9 cellular contexts compared by ENCODE assay signal in the genomic region with DNA sequence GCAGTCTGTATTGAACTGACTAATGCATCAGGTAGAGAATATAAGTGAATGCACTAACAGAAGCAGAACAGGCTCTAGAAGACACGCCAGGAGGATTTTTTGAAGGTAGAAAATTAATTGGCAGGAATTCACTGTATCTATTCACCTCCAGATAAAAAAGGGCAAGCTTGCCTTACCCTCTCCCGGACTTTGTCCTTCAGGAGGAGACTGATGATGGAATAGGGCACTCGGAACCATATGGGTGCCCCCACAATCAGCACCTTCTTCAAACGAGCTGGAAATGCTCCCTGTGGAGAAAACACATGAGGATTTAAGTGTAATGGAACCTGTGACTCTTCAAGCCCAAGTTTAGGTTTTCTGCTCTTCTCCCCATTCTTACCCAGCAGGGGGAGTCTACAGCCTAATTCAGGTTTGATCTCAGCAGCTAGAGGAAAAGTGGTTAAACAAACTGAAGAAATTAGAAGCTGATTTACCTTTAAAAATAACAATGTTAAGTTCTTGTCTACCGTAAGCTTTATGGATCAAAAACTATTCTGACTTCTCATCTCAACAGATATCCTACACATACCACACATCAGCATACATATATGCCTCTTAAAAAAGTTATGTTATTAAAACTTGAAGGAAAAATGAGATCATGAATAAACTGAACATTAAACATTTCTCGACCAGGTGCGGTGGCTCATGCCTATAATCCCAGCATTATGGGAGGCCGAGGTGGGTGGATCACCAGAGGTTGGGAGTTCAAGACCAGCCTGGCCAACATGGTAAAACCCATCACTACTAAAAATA. TPM values are rescaled to one million over a fixed set of nuclear protein-coding genes. Genes with fewer than 3 reads are reported as not detected.
DNase-seq lines count a peak whose midpoint lies in the region; ATAC-seq and TF ChIP-seq lines count a peak whose summit lies in the region.
"Had no signal": no experiment of that assay in that cellular context is flagged by ENCODE, and none has a peak within 500 bp of the region (broad histone marks: within the 10 kb centered on the region; RNA-seq: fewer than 3 reads in every experiment).

No MANE protein-coding gene starts in this region.

- no peak overlapping the region for H3K27ac ChIP-seq in neural progenitor cell

- TF ChIP-seq CTCF in GM06990 (IDR thresholded peaks at IDR 0.05; ENCODE audit: insufficient read depth, low read length, poor library complexity, severe bottlenecking) (peak; percentile 59), neural progenitor cell (IDR thresholded peaks at IDR 0.05) (peak; percentile 43)

- H3K9me3 Mint-ChIP-seq in neural progenitor cell, result peaks cover 3% of the 10 kb centered on the region
- H3K9me3 Mint-ChIP-seq: memory B cell had no signal

- no peak for ATAC-seq in HG02840 (IDR thresholded peaks at IDR 0.05; ENCODE audit: low FRiP score, unreplicated experiment)
- no peak for ATAC-seq in HG03108 (IDR thresholded peaks at IDR 0.05; ENCODE audit: unreplicated experiment)
- no peak for ATAC-seq in GM21576 (IDR thresholded peaks at IDR 0.05; ENCODE audit: unreplicated experiment)

- H3K27me3 Mint-ChIP-seq in neural progenitor cell (ENCODE audit: insufficient read depth, low read depth), result peaks cover 4% of the 10 kb centered on the region
- H3K27me3 Mint-ChIP-seq: memory B cell had no signal

- H3K4me3 ChIP-seq in GM06990 (replicated peaks; ENCODE audit: low read depth, low read length) (no peak overlapping the region), neural progenitor cell (no peak overlapping the region)

- H3K4me1 Mint-ChIP-seq in neural progenitor cell, result no peaks in the 10 kb centered on the region
- H3K4me1 Mint-ChIP-seq: memory B cell had no signal

- H3K27me3 ChIP-seq in GM06990 (replicated peaks; ENCODE audit: control insufficient read depth, insufficient read depth, low read length) (no peaks in the 10 kb centered on the region), neural progenitor cell (no peaks in the 10 kb centered on the region)

- no peaks in the 10 kb centered on the region for H3K4me1 ChIP-seq in neural progenitor cell

- H3K9ac ChIP-seq in neural progenitor cell, result no peak overlapping the region

- DNase-seq in AG08396 (ENCODE audit: low spot score) (peak; percentile 53), GM06990 (ENCODE audit: extremely low read depth, insufficient read length) (peak; percentile 9), OCI-M1 (lab: John Stamatoyannopoulos, UW) (peak; percentile 56), dermis microvascular lymphatic vessel endothelial cell (ENCODE audit: low read depth in 2 of 2) (peak; percentile 45 to 63), neural progenitor cell (ENCODE audit: low spot score) (no peak)

- no peaks in the 10 kb centered on the region for H4K20me1 ChIP-seq in neural progenitor cell (ENCODE audit: low read depth)

- peaks cover 9% of the 10 kb centered on the region for H3K36me3 ChIP-seq in GM06990 (ENCODE audit: control insufficient read depth, insufficient read depth, low read length)
- no peaks in the 10 kb centered on the region for H3K36me3 ChIP-seq in neural progenitor cell

- no peak overlapping the region for H2AFZ ChIP-seq in neural progenitor cell (replicated peaks)

- no peaks in the 10 kb centered on the region for H3K9me3 ChIP-seq in neural progenitor cell (ENCODE audit: low read depth)

- H3F3A ChIP-seq in neural progenitor cell (ENCODE audit: low read depth), result no peaks in the 10 kb centered on the region

- H3K27ac Mint-ChIP-seq in neural progenitor cell, result no peak overlapping the region
- H3K27ac Mint-ChIP-seq: memory B cell had no signal

- H3K79me2 ChIP-seq in neural progenitor cell (ENCODE audit: low read depth), result no peaks in the 10 kb centered on the region

- H3K4me2 ChIP-seq in neural progenitor cell, result no peak overlapping the region

- H3K36me3 Mint-ChIP-seq in neural progenitor cell, result peaks cover 23% of the 10 kb centered on the region

- no peak overlapping the region for H3K4me3 Mint-ChIP-seq in neural progenitor cell
- H3K4me3 Mint-ChIP-seq: memory B cell had no signal

RNA-seq across cellular contexts. Expression of a gene that starts 57.4 kb away (rescaled TPM):
- total RNA-seq in dermis microvascular lymphatic vessel endothelial cell (23.1 and 29.6 TPM in 2 replicates), neural progenitor cell (ENCODE audit: low replicate concordance) (69.0 and 86.1 TPM in 2 replicates)
